In the genomic region with DNA sequence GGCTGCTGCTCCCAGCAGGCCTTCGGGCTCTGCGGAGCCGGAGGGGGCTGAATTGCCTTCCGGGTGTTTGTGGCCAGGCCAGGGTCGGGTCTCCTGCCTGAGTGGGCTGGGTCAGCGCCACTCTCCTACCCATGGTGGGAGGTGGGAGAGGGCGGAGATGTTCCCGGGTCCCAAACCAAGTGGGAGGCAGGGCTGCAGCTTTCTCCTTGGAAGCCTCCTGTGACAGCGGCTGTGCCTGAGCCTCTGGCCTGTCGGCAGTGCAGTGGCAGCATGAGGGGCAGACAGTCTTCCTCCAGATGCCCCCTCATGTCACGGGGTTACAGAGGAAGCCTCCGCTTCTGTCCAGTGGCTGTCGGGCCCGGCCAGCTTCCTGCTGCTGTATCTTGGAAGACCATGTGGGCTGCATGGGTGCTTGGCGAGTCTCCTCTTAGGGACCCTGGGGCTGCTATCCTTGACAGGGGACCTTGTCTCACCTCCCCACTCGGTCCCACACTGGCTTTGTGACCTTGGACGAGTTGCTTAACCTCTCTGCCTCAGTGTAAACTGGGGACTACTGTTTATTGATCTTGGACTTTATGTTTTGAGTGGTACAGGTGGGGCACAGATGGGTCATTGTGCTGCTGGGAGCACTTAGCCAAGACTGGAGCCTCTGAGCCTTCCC, we compare ENCODE assay signal across 9 cellular contexts. TPM values are rescaled to one million over a fixed set of nuclear protein-coding genes. Genes with fewer than 3 reads are reported as not detected.
DNase-seq lines count a peak whose midpoint lies in the region; ATAC-seq, FAIRE-seq and TF ChIP-seq lines count a peak whose summit lies in the region.
"Had no signal": no experiment of that assay in that cellular context is flagged by ENCODE, and none has a peak within 500 bp of the region (broad histone marks: within the 10 kb centered on the region; RNA-seq: fewer than 3 reads in every experiment).

No MANE protein-coding gene starts in this region.

- H2BK5ac ChIP-seq in mesendoderm (ENCODE audit: low read length) = no peak overlapping the region

- H3K4me3 ChIP-seq in bronchial epithelial cell (ENCODE audit: low read depth, low read length) (peak overlapping the region; percentile 72), mesendoderm (ENCODE audit: low read length) (no peak overlapping the region), thyroid gland (replicated peaks in 1 of 3) (peak overlapping the region in 1 of 3 donors; percentile 26)

- peak; percentile 37 for DNase-seq in activated CD4-positive, alpha-beta T cell treated with anti-CD3 and anti-CD28 coated beads for 36 hours
- DNase-seq in activated CD4-positive, alpha-beta T cell treated with anti-CD3 and anti-CD28 coated beads for 48 hours = no peak
- no peak for DNase-seq in bronchial epithelial cell (ENCODE audit: low read depth)
- DNase-seq in mesendoderm = no peak
- DNase-seq in thyroid gland = no peak
- no peak for DNase-seq in EL
- DNase-seq in middle frontal gyrus (ENCODE audit: extremely low spot score, low spot score) = no peak
- DNase-seq: NCI-H345 had no signal

- no peaks in the 10 kb centered on the region for H3K9me3 ChIP-seq in thyroid gland

- H3K23ac ChIP-seq in mesendoderm (ENCODE audit: low read length) = no peak overlapping the region

- H3K27me3 ChIP-seq in bronchial epithelial cell (ENCODE audit: control insufficient read depth, insufficient read depth, low read length) (no peaks in the 10 kb centered on the region), mesendoderm (ENCODE audit: insufficient read depth, low read length, poor library complexity) (no peaks in the 10 kb centered on the region), thyroid gland (no peaks in the 10 kb centered on the region)

- H4K8ac ChIP-seq in mesendoderm (ENCODE audit: low read depth, low read length) = no peak overlapping the region

- FAIRE-seq in bronchial epithelial cell (lab: Jason Lieb, UNC) = no peak

- H3K27ac ChIP-seq in mesendoderm (ENCODE audit: low read depth, low read length) (no peak overlapping the region), thyroid gland (peak overlapping the region; percentile 78 to 90 (median 86))

- H3K9me3 Mint-ChIP-seq in activated CD4-positive, alpha-beta T cell treated with anti-CD3 and anti-CD28 coated beads for 36 hours (ENCODE audit: low read depth) = no peaks in the 10 kb centered on the region

- peaks cover 12% of the 10 kb centered on the region for H3K4me1 ChIP-seq in mesendoderm (ENCODE audit: control insufficient read depth, low read depth, low read length)
- peaks cover 78 to 80% of the 10 kb centered on the region in 2 donors for H3K4me1 ChIP-seq in thyroid gland

- no peak for TF ChIP-seq CTCF in bronchial epithelial cell (IDR thresholded peaks at IDR 0.05; ENCODE audit: insufficient read depth, low read length, severe bottlenecking)
- no peak for TF ChIP-seq CTCF in thyroid gland (IDR thresholded peaks at IDR 0.05)

- no peak for TF ChIP-seq POLR2A in thyroid gland (IDR thresholded peaks at IDR 0.05)

- no peak overlapping the region for H3K4me2 ChIP-seq in mesendoderm (ENCODE audit: low read length)

- H3K18ac ChIP-seq in mesendoderm (ENCODE audit: low read length) = no peak overlapping the region

- no peaks in the 10 kb centered on the region for H3K27me3 Mint-ChIP-seq in activated CD4-positive, alpha-beta T cell treated with anti-CD3 and anti-CD28 coated beads for 36 hours

- no peak overlapping the region for H2AK5ac ChIP-seq in mesendoderm (ENCODE audit: low read length)

- no peak for ATAC-seq in activated CD4-positive, alpha-beta T cell treated with anti-CD3 and anti-CD28 coated beads for 36 hours
- no peak for ATAC-seq in HG03175 (IDR thresholded peaks at IDR 0.05; ENCODE audit: unreplicated experiment)

- intact Hi-C loops in activated CD4-positive, alpha-beta T cell treated with anti-CD3 and anti-CD28 coated beads for 36 hours (cut with DNase I, micrococcal nuclease) = loop anchor here (1.0 to 5.0 kb wide), 6 partner anchors 58 to 316 kb away; no protein-coding TSS in a partner anchor
- intact Hi-C loops in thyroid gland (cut with DNase I) = loop anchor here (5.0 kb wide), 1 partner anchor 85 kb away; no protein-coding TSS in a partner anchor

- H3K79me1 ChIP-seq in mesendoderm (ENCODE audit: low read length) = peaks cover 9% of the 10 kb centered on the region

- POLR2A ChIA-PET in activated CD4-positive, alpha-beta T cell treated with anti-CD3 and anti-CD28 coated beads for 36 hours (lab: Charles Lee) = no interaction called here

- H3K4me1 Mint-ChIP-seq in activated CD4-positive, alpha-beta T cell treated with anti-CD3 and anti-CD28 coated beads for 36 hours = peaks cover 50% of the 10 kb centered on the region

- H3K79me2 ChIP-seq in mesendoderm (ENCODE audit: control insufficient read depth, insufficient read depth, low read length) = peaks cover 86% of the 10 kb centered on the region

- no peak overlapping the region for H4K5ac ChIP-seq in mesendoderm (ENCODE audit: low read length)

- peak overlapping the region; percentile 91 for H3K4me3 Mint-ChIP-seq in activated CD4-positive, alpha-beta T cell treated with anti-CD3 and anti-CD28 coated beads for 36 hours

- WGBS in mesendoderm (ENCODE audit: extremely low coverage, insufficient coverage, low lambda C conversion rate) = no CpG with 5 or more reads among the region's 17 CpGs
- 34 to 50% methylated on average over 11 to 14 of the region's 17 CpGs for WGBS in thyroid gland, 2 donors

- CTCF ChIA-PET in activated CD4-positive, alpha-beta T cell treated with anti-CD3 and anti-CD28 coated beads for 36 hours (lab: Charles Lee) = interaction anchor here (0.6 to 1.9 kb wide), 5 partner anchors 25 to 149 kb away, joined by 3 to 5 read pairs (median 3); a partner anchor contains a TSS

- no peak overlapping the region for H2BK15ac ChIP-seq in mesendoderm (replicated peaks; ENCODE audit: low read depth)

- H3K27ac Mint-ChIP-seq in activated CD4-positive, alpha-beta T cell treated with anti-CD3 and anti-CD28 coated beads for 36 hours = peak overlapping the region; percentile 95

- H3K56ac ChIP-seq in mesendoderm (ENCODE audit: low read length) = no peak overlapping the region

- H3K36me3 ChIP-seq in bronchial epithelial cell (ENCODE audit: control insufficient read depth, insufficient read depth, low read length) = peaks cover 1% of the 10 kb centered on the region
- H3K36me3 ChIP-seq in mesendoderm (ENCODE audit: control insufficient read depth, insufficient read depth, low read length) = no peaks in the 10 kb centered on the region
- no peaks in the 10 kb centered on the region for H3K36me3 ChIP-seq in thyroid gland

- H3K9ac ChIP-seq in mesendoderm (ENCODE audit: low read length) = peak overlapping the region; percentile 12

- no peak overlapping the region for H2BK120ac ChIP-seq in mesendoderm (ENCODE audit: low read depth, low read length)

- no peak overlapping the region for H3K4ac ChIP-seq in mesendoderm (ENCODE audit: low read depth, low read length)

- peaks cover 32% of the 10 kb centered on the region for H3K36me3 Mint-ChIP-seq in activated CD4-positive, alpha-beta T cell treated with anti-CD3 and anti-CD28 coated beads for 36 hours (ENCODE audit: low read depth)

RNA-seq across cellular contexts. Expression of a gene that starts 4.3 kb away (rescaled TPM):
- 10 to 100 TPM; 28.7 to 34.0 TPM for total RNA-seq in activated CD4-positive, alpha-beta T cell treated with anti-CD3 and anti-CD28 coated beads for 36 hours
- total RNA-seq in bronchial epithelial cell = 8.4 and 9.2 TPM in 2 replicates
- 48.1 TPM for polyA plus RNA-seq in mesendoderm (2013, experiment 1 of 2)
- polyA plus RNA-seq in mesendoderm (2013, experiment 2 of 2) = 51.1 TPM
- total RNA-seq in thyroid gland = 10 to 100 TPM; 31.4 to 59.6 (median 39.9) TPM

RNA-seq across cellular contexts. Expression of a gene that starts 37.8 kb away (rescaled TPM):
- total RNA-seq in activated CD4-positive, alpha-beta T cell treated with anti-CD3 and anti-CD28 coated beads for 36 hours = 10 to 100 TPM; 69.7 to 84.4 TPM
- total RNA-seq in bronchial epithelial cell = 14.2 and 15.0 TPM in 2 replicates
- 85.8 TPM for polyA plus RNA-seq in mesendoderm (2013, experiment 1 of 2)
- polyA plus RNA-seq in mesendoderm (2013, experiment 2 of 2) = 84.4 TPM
- total RNA-seq in thyroid gland = 10 to 100 TPM; 42.2 to 82.2 (median 50.2) TPM
